Comparison of ENCODE assay signal across 1 cellular context in the genomic region with DNA sequence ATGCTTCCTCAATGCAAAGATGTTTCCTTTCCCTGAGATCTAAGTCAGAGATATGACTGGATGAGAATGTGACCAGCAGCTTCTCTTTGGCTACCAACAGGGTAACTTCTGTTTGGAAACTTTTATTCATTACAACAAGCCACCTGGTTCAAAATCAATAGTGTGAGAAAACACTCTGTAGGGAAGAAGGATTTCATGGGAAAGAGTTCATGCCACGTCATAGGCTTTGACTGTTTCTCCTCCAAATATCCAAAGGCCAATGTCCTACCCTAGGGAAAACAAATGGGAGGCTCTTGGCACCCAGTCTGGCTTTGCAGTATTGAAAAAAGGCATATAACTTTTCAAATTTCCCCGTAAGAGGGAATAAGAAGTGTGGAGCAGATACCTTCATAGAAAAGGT.
A peak's percentile ranks its signal among the peaks of the same experiment; 100 is the strongest.
TF ChIP-seq lines count a peak whose summit lies in the region.

No MANE protein-coding gene starts in this region.

TF ChIP-seq in liver, 16 proteins besides CTCF, POLR2A, EP300 and RAD21 (continued from another document):
- TF ChIP-seq, protein P1, sequence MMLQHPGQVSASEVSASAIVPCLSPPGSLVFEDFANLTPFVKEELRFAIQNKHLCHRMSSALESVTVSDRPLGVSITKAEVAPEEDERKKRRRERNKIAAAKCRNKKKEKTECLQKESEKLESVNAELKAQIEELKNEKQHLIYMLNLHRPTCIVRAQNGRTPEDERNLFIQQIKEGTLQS (IDR thresholded peaks at IDR 0.05): peak; percentile 65
- TF ChIP-seq TAF1 (conservative IDR thresholded peaks at IDR 0.05) (no peak), RXRA (IDR thresholded peaks at IDR 0.05) (peak; percentile 79 to 96), GABPA (IDR thresholded peaks at IDR 0.05 in 1 of 2, conservative IDR thresholded peaks at IDR 0.05 in 1 of 2) (peak in 1 of 2 donors; percentile 45), FOXA1 (IDR thresholded peaks at IDR 0.05) (peak; percentile 66), NR2F2 (IDR thresholded peaks at IDR 0.05) (no peak), HNF4A (conservative IDR thresholded peaks at IDR 0.05) (peak; percentile 85 to 97), FOXA2 (IDR thresholded peaks at IDR 0.05) (peak; percentile 70), SP1 (IDR thresholded peaks at IDR 0.05) (peak; percentile 83), JUND (IDR thresholded peaks at IDR 0.05) (peak; percentile 64 to 98)
- TF ChIP-seq, protein P2, sequence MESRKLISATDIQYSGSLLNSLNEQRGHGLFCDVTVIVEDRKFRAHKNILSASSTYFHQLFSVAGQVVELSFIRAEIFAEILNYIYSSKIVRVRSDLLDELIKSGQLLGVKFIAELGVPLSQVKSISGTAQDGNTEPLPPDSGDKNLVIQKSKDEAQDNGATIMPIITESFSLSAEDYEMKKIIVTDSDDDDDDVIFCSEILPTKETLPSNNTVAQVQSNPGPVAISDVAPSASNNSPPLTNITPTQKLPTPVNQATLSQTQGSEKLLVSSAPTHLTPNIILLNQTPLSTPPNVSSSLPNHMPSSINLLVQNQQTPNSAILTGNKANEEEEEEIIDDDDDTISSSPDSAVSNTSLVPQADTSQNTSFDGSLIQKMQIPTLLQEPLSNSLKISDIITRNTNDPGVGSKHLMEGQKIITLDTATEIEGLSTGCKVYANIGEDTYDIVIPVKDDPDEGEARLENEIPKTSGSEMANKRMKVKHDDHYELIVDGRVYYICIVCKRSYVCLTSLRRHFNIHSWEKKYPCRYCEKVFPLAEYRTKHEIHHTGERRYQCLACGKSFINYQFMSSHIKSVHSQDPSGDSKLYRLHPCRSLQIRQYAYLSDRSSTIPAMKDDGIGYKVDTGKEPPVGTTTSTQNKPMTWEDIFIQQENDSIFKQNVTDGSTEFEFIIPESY (IDR thresholded peaks at IDR 0.05): peak; percentile 94
- TF ChIP-seq, protein P3, sequence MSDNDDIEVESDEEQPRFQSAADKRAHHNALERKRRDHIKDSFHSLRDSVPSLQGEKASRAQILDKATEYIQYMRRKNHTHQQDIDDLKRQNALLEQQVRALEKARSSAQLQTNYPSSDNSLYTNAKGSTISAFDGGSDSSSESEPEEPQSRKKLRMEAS (IDR thresholded peaks at IDR 0.05): peak; percentile 75
